Comparison of ENCODE assay signal across 23 cellular contexts in genomic region chr3:127369356-127369935, GRCh38.
"Had no signal": no experiment of that assay in that cellular context is flagged by ENCODE, and none has a peak within 500 bp of the region (broad histone marks: within the 10 kb centered on the region; RNA-seq: fewer than 3 reads in every experiment).

No MANE protein-coding gene starts in this region.

- H3K4me3 ChIP-seq: cardiac muscle cell, MG63 had no signal

- H3K36me3 Mint-ChIP-seq: activated naive CD8-positive, alpha-beta T cell had no signal

- H3K4me3 Mint-ChIP-seq: activated CD8-positive, alpha-beta T cell treated with anti-CD3 and anti-CD28 coated beads, Interleukin-2, amount 10 ng/mL, durations not matched to agents 7 days and 5 days; activated naive CD8-positive, alpha-beta T cell; activated T-cell treated with anti-CD3 and anti-CD28 coated beads, Interleukin-2, amount 50 U/mL, for 24 hours; activated T-helper 1 cell treated with anti-CD3 and anti-CD28 coated beads, Interleukin-12 subunit alpha, Interleukin-12 subunit beta, Interleukin-2, Interleukin-4 antibody, amounts not matched to agents 30 ng/mL and 10 ng/mL and 1 ng/mL, durations not matched to agents 14 hours and 24 hours and 36 hours; T-helper 1 cell treated with Interleukin-12 subunit alpha and Interleukin-12 subunit beta and Interleukin-4 antibody, amounts not matched to agents 30 μg/mL and 1 μg/mL, for 36 hours had no signal

- H3K9me3 Mint-ChIP-seq: activated T-cell treated with anti-CD3 and anti-CD28 coated beads, Interleukin-2, amount 50 U/mL, for 24 hours; activated T-helper 1 cell treated with anti-CD3 and anti-CD28 coated beads, Interleukin-12 subunit alpha, Interleukin-12 subunit beta, Interleukin-2, Interleukin-4 antibody, amounts not matched to agents 30 ng/mL and 10 ng/mL and 1 ng/mL, durations not matched to agents 14 hours and 24 hours and 36 hours; T-helper 1 cell treated with Interleukin-12 subunit alpha and Interleukin-12 subunit beta and Interleukin-4 antibody, amounts not matched to agents 30 μg/mL and 1 μg/mL, for 36 hours had no signal

- ATAC-seq: activated CD8-positive, alpha-beta T cell treated with anti-CD3 and anti-CD28 coated beads, Interleukin-2, amount 10 ng/mL, durations not matched to agents 7 days and 5 days; PC-3 had no signal

- DNase-seq: activated CD4-positive, alpha-beta T cell treated with anti-CD3 and anti-CD28 coated beads for 48 hours; activated CD4-positive, alpha-beta T cell treated with anti-CD3 and anti-CD28 coated beads, Interleukin-2, amount 50 U/mL, for 4 hours; activated CD4-positive, CD25-positive, alpha-beta regulatory T cell treated with anti-CD3 and anti-CD28 coated beads, Interleukin-2, amount 50 U/mL, for 72 hours; activated CD8-positive, alpha-beta T cell treated with anti-CD3 and anti-CD28 coated beads, Interleukin-2, amount 10 ng/mL, durations not matched to agents 7 days and 5 days; activated effector memory CD4-positive, alpha-beta T cell treated with Interleukin-2 at 50 U/mL for 16 hours; activated naive CD4-positive, alpha-beta T cell; activated T-cell treated with anti-CD3 and anti-CD28 coated beads, Interleukin-2, amount 50 U/mL, for 24 hours; amygdala; brain microvascular endothelial cell; MG63; NCI-H1105; NCI-H1436; NCI-H1694 treated with DMSO at 0.1 percent for 48 hours; NCI-H2029 treated with DMSO at 0.1 percent for 48 hours; NCI-H345; NCI-H510A; NCI-H526 treated with DMSO at 0.1 percent for 48 hours; PC-3; SHP77 treated with DMSO at 0.1 percent for 48 hours had no signal

- H3K9me3 ChIP-seq: MG63 had no signal

- H3K27ac Mint-ChIP-seq: activated CD8-positive, alpha-beta T cell treated with anti-CD3 and anti-CD28 coated beads, Interleukin-2, amount 10 ng/mL, durations not matched to agents 7 days and 5 days; activated naive CD8-positive, alpha-beta T cell; activated T-cell treated with anti-CD3 and anti-CD28 coated beads, Interleukin-2, amount 50 U/mL, for 24 hours; activated T-helper 1 cell treated with anti-CD3 and anti-CD28 coated beads, Interleukin-12 subunit alpha, Interleukin-12 subunit beta, Interleukin-2, Interleukin-4 antibody, amounts not matched to agents 30 ng/mL and 10 ng/mL and 1 ng/mL, durations not matched to agents 14 hours and 24 hours and 36 hours; T-helper 1 cell treated with Interleukin-12 subunit alpha and Interleukin-12 subunit beta and Interleukin-4 antibody, amounts not matched to agents 30 μg/mL and 1 μg/mL, for 36 hours had no signal

- H3K36me3 ChIP-seq: brain microvascular endothelial cell, cardiac muscle cell, MG63 had no signal

- H3K27ac ChIP-seq: brain microvascular endothelial cell, cardiac muscle cell had no signal
